13 cellular contexts compared by ENCODE assay signal in the genomic region with DNA sequence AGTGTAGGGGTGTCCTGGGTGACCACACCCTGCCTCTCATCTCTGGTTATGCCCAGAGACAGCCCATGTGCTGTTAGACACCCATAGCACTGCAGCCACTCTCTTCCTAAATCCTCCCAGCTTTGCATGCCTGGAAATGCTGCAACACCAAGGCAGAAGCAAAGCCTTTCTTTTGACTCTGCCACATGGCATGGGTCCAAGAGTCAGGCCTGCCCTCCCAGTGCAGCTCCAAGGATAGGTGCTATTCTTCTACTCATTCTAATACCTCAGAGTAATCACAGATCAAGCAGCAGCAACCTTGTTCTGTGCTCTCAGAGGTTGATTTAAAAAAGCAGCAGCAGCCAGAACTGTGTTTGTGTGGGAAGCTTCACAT. TPM values are rescaled to one million over a fixed set of nuclear protein-coding genes. Genes with fewer than 3 reads are reported as not detected.
A peak's percentile ranks its signal among the peaks of the same experiment; 100 is the strongest.
DNase-seq lines count a peak whose midpoint lies in the region; ATAC-seq, FAIRE-seq and TF ChIP-seq lines count a peak whose summit lies in the region.
"Had no signal": no experiment of that assay in that cellular context is flagged by ENCODE, and none has a peak within 500 bp of the region (broad histone marks: within the 10 kb centered on the region; RNA-seq: fewer than 3 reads in every experiment).

No MANE protein-coding gene starts in this region.

- no peak overlapping the region for H3K27ac Mint-ChIP-seq in activated CD8-positive, alpha-beta memory T cell treated with anti-CD3 and anti-CD28 coated beads, Interleukin-2, amount 10 ng/mL, durations not matched to agents 7 days and 5 days
- H3K27ac Mint-ChIP-seq in WTC11: peak overlapping the region; percentile 77
- H3K27ac Mint-ChIP-seq: naive B cell had no signal

- no peaks in the 10 kb centered on the region for H3K9me3 ChIP-seq in stomach
- no peaks in the 10 kb centered on the region for H3K9me3 ChIP-seq in colonic mucosa

- no peak for ATAC-seq in activated CD8-positive, alpha-beta memory T cell treated with anti-CD3 and anti-CD28 coated beads, Interleukin-2, amount 10 ng/mL, durations not matched to agents 7 days and 5 days
- no peak for ATAC-seq in WTC11

- CTCF ChIA-PET in activated CD8-positive, alpha-beta memory T cell treated with anti-CD3 and anti-CD28 coated beads, Interleukin-2, amount 10 ng/mL, durations not matched to agents 7 days and 5 days (lab: Charles Lee): no interaction called here
- CTCF ChIA-PET in WTC11 (lab: Charles Lee): interaction anchor here (1.7 to 2.3 kb wide), 2 partner anchors 39 to 55 kb away, joined by 5 to 7 read pairs; no protein-coding TSS in a partner anchor

- no peaks in the 10 kb centered on the region for H3K36me3 ChIP-seq in stomach
- no peaks in the 10 kb centered on the region for H3K36me3 ChIP-seq in colonic mucosa

- peak; percentile 7 for DNase-seq in activated CD8-positive, alpha-beta memory T cell treated with anti-CD3 and anti-CD28 coated beads for 24 hours
- DNase-seq in activated CD8-positive, alpha-beta memory T cell treated with anti-CD3 and anti-CD28 coated beads, Interleukin-2, amount 10 ng/mL, durations not matched to agents 7 days and 5 days: no peak
- DNase-seq in WTC11 (ENCODE audit: low spot score) (no peak), cardiac septum (ENCODE audit: low spot score) (peak; percentile 71), stomach (peak; percentile 43), GM19239 (ENCODE audit: insufficient read length, low spot score) (no peak), OCI-M1 (lab: John Stamatoyannopoulos, UW) (no peak), colonic mucosa (no peak)
- DNase-seq: naive B cell; stimulated activated CD4-positive, alpha-beta T cell treated with anti-CD3 and anti-CD28 coated beads, Interleukin-12 subunit alpha, Interleukin-12 subunit beta, amount 100 ng/mL, for 4 hours had no signal

- no peak for TF ChIP-seq EP300 in stomach (IDR thresholded peaks at IDR 0.05)

- H3K4me1 Mint-ChIP-seq in activated CD8-positive, alpha-beta memory T cell treated with anti-CD3 and anti-CD28 coated beads, Interleukin-2, amount 10 ng/mL, durations not matched to agents 7 days and 5 days: no peaks in the 10 kb centered on the region
- H3K4me1 Mint-ChIP-seq in WTC11: peaks cover 26% of the 10 kb centered on the region
- H3K4me1 Mint-ChIP-seq: naive B cell had no signal

- no peak for FAIRE-seq in GM19239 (lab: Jason Lieb, UNC)
- FAIRE-seq: HTR-8/SVneo, RCC 7860, TTC549 had no signal

- H3K27ac ChIP-seq in stomach (no peak overlapping the region), colonic mucosa (no peak overlapping the region)

- no peak for TF ChIP-seq CTCF in WTC11 (IDR thresholded peaks at IDR 0.05)
- TF ChIP-seq CTCF in stomach (IDR thresholded peaks at IDR 0.05): no peak
- TF ChIP-seq CTCF in colonic mucosa (IDR thresholded peaks at IDR 0.05): no peak

- no peaks in the 10 kb centered on the region for H3K9me3 Mint-ChIP-seq in activated CD8-positive, alpha-beta memory T cell treated with anti-CD3 and anti-CD28 coated beads, Interleukin-2, amount 10 ng/mL, durations not matched to agents 7 days and 5 days (ENCODE audit: low read depth)
- no peaks in the 10 kb centered on the region for H3K9me3 Mint-ChIP-seq in WTC11
- H3K9me3 Mint-ChIP-seq: naive B cell had no signal

- H3K4me3 Mint-ChIP-seq in activated CD8-positive, alpha-beta memory T cell treated with anti-CD3 and anti-CD28 coated beads, Interleukin-2, amount 10 ng/mL, durations not matched to agents 7 days and 5 days: no peak overlapping the region
- H3K4me3 Mint-ChIP-seq in WTC11: no peak overlapping the region
- H3K4me3 Mint-ChIP-seq: naive B cell had no signal

- H3K9ac ChIP-seq in colonic mucosa (ENCODE audit: low read depth in 2 of 2, low read length in 2 of 2): no peak overlapping the region

- no peaks in the 10 kb centered on the region for H3K36me3 Mint-ChIP-seq in activated CD8-positive, alpha-beta memory T cell treated with anti-CD3 and anti-CD28 coated beads, Interleukin-2, amount 10 ng/mL, durations not matched to agents 7 days and 5 days
- H3K36me3 Mint-ChIP-seq in WTC11: no peaks in the 10 kb centered on the region
- H3K36me3 Mint-ChIP-seq: naive B cell had no signal

- TF ChIP-seq POLR2A in stomach (IDR thresholded peaks at IDR 0.05): no peak

- no peaks in the 10 kb centered on the region for H3K27me3 ChIP-seq in stomach
- H3K27me3 ChIP-seq in colonic mucosa: no peaks in the 10 kb centered on the region

- intact Hi-C loops in cardiac septum (cut with DNase I): no loop called here
- intact Hi-C loops in stomach (cut with DNase I; ENCODE audit: low total_unique reads): no loop called here
- intact Hi-C loops in colonic mucosa (cut with DNase I): no loop called here

- no peak overlapping the region for H3K4me3 ChIP-seq in stomach
- no peak overlapping the region for H3K4me3 ChIP-seq in colonic mucosa

- POLR2A ChIA-PET in WTC11 (lab: Charles Lee): no interaction called here

- peaks cover 3% of the 10 kb centered on the region for H3K27me3 Mint-ChIP-seq in activated CD8-positive, alpha-beta memory T cell treated with anti-CD3 and anti-CD28 coated beads, Interleukin-2, amount 10 ng/mL, durations not matched to agents 7 days and 5 days
- H3K27me3 Mint-ChIP-seq in WTC11 (ENCODE audit: low read depth): no peaks in the 10 kb centered on the region; the same call in 1 of the 2 replicates

- H3K4me1 ChIP-seq in stomach (peaks cover 3 to 12% (median 8%) of the 10 kb centered on the region in 4 donors), colonic mucosa (no peaks in the 10 kb centered on the region)

TF ChIP-seq in WTC11, 78 proteins besides CTCF, POLR2A, EP300 and RAD21 (continues in another document):
- TF ChIP-seq, protein P1, sequence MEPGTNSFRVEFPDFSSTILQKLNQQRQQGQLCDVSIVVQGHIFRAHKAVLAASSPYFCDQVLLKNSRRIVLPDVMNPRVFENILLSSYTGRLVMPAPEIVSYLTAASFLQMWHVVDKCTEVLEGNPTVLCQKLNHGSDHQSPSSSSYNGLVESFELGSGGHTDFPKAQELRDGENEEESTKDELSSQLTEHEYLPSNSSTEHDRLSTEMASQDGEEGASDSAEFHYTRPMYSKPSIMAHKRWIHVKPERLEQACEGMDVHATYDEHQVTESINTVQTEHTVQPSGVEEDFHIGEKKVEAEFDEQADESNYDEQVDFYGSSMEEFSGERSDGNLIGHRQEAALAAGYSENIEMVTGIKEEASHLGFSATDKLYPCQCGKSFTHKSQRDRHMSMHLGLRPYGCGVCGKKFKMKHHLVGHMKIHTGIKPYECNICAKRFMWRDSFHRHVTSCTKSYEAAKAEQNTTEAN (CRISPR knock-in tag; IDR thresholded peaks at IDR 0.05): no peak
- TF ChIP-seq ZNF121 (CRISPR knock-in tag; IDR thresholded peaks at IDR 0.05): no peak
- TF ChIP-seq, protein P2, sequence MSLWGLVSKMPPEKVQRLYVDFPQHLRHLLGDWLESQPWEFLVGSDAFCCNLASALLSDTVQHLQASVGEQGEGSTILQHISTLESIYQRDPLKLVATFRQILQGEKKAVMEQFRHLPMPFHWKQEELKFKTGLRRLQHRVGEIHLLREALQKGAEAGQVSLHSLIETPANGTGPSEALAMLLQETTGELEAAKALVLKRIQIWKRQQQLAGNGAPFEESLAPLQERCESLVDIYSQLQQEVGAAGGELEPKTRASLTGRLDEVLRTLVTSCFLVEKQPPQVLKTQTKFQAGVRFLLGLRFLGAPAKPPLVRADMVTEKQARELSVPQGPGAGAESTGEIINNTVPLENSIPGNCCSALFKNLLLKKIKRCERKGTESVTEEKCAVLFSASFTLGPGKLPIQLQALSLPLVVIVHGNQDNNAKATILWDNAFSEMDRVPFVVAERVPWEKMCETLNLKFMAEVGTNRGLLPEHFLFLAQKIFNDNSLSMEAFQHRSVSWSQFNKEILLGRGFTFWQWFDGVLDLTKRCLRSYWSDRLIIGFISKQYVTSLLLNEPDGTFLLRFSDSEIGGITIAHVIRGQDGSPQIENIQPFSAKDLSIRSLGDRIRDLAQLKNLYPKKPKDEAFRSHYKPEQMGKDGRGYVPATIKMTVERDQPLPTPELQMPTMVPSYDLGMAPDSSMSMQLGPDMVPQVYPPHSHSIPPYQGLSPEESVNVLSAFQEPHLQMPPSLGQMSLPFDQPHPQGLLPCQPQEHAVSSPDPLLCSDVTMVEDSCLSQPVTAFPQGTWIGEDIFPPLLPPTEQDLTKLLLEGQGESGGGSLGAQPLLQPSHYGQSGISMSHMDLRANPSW (CRISPR knock-in tag; conservative IDR thresholded peaks at IDR 0.05; ENCODE audit: low read depth): no peak
- TF ChIP-seq, protein P3, sequence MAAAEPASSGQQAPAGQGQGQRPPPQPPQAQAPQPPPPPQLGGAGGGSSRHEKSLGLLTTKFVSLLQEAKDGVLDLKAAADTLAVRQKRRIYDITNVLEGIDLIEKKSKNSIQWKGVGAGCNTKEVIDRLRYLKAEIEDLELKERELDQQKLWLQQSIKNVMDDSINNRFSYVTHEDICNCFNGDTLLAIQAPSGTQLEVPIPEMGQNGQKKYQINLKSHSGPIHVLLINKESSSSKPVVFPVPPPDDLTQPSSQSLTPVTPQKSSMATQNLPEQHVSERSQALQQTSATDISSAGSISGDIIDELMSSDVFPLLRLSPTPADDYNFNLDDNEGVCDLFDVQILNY (CRISPR knock-in tag; IDR thresholded peaks at IDR 0.05): no peak
- TF ChIP-seq, protein P4, sequence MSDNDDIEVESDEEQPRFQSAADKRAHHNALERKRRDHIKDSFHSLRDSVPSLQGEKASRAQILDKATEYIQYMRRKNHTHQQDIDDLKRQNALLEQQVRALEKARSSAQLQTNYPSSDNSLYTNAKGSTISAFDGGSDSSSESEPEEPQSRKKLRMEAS (CRISPR knock-in tag; IDR thresholded peaks at IDR 0.05): no peak

RNA-seq across cellular contexts. Expression of a gene that starts 23.4 kb away (rescaled TPM):
- total RNA-seq in activated CD8-positive, alpha-beta memory T cell treated with anti-CD3 and anti-CD28 coated beads, Interleukin-2, amount 10 ng/mL, durations not matched to agents 7 days and 5 days: not detected
- total RNA-seq in WTC11 (2021) (0.73 to 1.3 TPM (median 1.1 TPM) in 3 replicates), cardiac septum (not detected), stomach (under 1 TPM in 2 of 5 donors, not detected in 3; under 0.01 TPM), colonic mucosa (under 1 TPM in 1 of 2 donors, not detected in 1; 0.35 TPM)
- polyA plus RNA-seq in stomach: under 1 TPM in 2 of 3 donors, not detected in 1; 0.06 to 0.15 TPM

RNA-seq across cellular contexts. Expression of a gene that starts 55.3 kb away (rescaled TPM):
- total RNA-seq in activated CD8-positive, alpha-beta memory T cell treated with anti-CD3 and anti-CD28 coated beads, Interleukin-2, amount 10 ng/mL, durations not matched to agents 7 days and 5 days: 100 to 1,000 TPM in 1 of 2 experiments, 10 to 100 TPM in 1; 45.6 to 111 TPM
- total RNA-seq in WTC11 (2021): 52.9 to 58.7 TPM (median 56.6 TPM) in 3 replicates
- total RNA-seq in cardiac septum: 34.1 TPM
- 10 to 100 TPM in 4 of 5 donors, 1 to 10 TPM in 1; 1.2 to 85.0 (median 34.4) TPM for total RNA-seq in stomach
- 10 to 100 TPM in 1 of 3 donors, 1 to 10 TPM in 2; 7.3 to 16.5 (median 8.8) TPM for polyA plus RNA-seq in stomach
- 10 to 100 TPM; 32.3 to 43.3 TPM for total RNA-seq in colonic mucosa

Comparison
In these comparisons a context has a peak if more than half of its experiments do, and no peak if none do; other contexts are left out.
1. DNase-seq: peak in activated CD8-positive, alpha-beta memory T cell treated with anti-CD3 and anti-CD28 coated beads for 24 hours (single experiment), cardiac septum (single experiment) and stomach (single experiment); none in activated CD8-positive, alpha-beta memory T cell treated with anti-CD3 and anti-CD28 coated beads, Interleukin-2, amount 10 ng/mL, durations not matched to agents 7 days and 5 days (single experiment), WTC11 (single experiment), GM19239 (single experiment), OCI-M1 (single experiment) and colonic mucosa (single experiment).